ENCODE assay signal across 1 cellular context in the genomic region with DNA sequence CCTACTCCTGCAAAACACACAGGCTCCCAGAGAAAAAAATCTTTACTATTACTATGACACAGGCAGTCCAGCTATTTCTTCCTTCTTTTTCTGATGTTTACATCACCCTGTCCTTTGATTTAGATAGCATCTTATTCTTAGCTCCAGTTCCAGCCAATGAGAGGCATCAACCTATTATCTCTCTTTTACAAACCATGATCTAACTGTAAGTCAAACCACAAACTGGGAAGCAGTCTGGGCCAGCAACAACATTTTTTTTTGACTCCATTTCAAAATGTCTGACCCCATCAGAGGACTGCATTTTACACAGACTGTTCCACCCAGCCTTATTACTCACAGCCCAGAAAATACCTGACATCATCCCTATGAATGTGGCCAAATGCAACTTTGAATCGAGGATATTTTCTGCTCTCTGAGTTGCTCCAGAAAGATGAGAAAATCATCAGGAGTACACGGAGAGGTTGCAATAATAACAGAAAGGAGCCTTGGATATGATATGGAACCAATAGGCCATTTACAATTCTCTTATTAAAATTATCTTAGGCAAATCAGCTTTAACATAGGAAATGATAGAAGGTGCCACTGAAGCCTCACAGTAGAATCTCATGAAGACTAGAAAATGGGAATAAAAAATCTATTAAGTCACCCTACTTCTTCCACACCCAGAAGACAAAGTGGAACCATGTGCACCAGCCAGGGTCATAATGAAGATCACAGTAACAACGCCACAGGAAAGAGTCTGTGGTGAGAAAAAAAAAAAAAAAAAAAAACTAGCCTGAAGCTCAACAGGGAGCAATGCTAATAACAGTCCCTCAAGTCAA.
TF ChIP-seq lines count a peak whose summit lies in the region.

No MANE protein-coding gene starts in this region.

TF ChIP-seq in A549, 52 proteins besides CTCF, POLR2A, EP300 and RAD21 (continued from another document):
- TF ChIP-seq, protein P1, sequence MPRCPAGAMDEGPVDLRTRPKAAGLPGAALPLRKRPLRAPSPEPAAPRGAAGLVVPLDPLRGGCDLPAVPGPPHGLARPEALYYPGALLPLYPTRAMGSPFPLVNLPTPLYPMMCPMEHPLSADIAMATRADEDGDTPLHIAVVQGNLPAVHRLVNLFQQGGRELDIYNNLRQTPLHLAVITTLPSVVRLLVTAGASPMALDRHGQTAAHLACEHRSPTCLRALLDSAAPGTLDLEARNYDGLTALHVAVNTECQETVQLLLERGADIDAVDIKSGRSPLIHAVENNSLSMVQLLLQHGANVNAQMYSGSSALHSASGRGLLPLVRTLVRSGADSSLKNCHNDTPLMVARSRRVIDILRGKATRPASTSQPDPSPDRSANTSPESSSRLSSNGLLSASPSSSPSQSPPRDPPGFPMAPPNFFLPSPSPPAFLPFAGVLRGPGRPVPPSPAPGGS (IDR thresholded peaks at IDR 0.05): no peak
- TF ChIP-seq JUN (IDR thresholded peaks at IDR 0.05): no peak
- no peak for TF ChIP-seq JUNB (IDR thresholded peaks at IDR 0.05)
- no peak for TF ChIP-seq ZNF302 (CRISPR knock-in tag; IDR thresholded peaks at IDR 0.05)
- no peak for TF ChIP-seq TFCP2L1 (CRISPR knock-in tag; IDR thresholded peaks at IDR 0.05)
- TF ChIP-seq FOXS1 (CRISPR knock-in tag; IDR thresholded peaks at IDR 0.05): no peak
- no peak for TF ChIP-seq SMC3 (IDR thresholded peaks at IDR 0.05)
- TF ChIP-seq, protein P2, sequence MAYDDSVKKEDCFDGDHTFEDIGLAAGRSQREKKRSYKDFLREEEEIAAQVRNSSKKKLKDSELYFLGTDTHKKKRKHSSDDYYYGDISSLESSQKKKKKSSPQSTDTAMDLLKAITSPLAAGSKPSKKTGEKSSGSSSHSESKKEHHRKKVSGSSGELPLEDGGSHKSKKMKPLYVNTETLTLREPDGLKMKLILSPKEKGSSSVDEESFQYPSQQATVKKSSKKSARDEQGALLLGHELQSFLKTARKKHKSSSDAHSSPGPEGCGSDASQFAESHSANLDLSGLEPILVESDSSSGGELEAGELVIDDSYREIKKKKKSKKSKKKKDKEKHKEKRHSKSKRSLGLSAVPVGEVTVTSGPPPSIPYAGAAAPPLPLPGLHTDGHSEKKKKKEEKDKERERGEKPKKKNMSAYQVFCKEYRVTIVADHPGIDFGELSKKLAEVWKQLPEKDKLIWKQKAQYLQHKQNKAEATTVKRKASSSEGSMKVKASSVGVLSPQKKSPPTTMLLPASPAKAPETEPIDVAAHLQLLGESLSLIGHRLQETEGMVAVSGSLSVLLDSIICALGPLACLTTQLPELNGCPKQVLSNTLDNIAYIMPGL (CRISPR knock-in tag; IDR thresholded peaks at IDR 0.05; ENCODE audit: borderline replicate concordance): no peak
- TF ChIP-seq RCOR1 (IDR thresholded peaks at IDR 0.05; ENCODE audit: low read depth, low read length): no peak
